8 cellular contexts compared by ENCODE assay signal in genomic region chr15:41513282-41514227, GRCh38. TPM values are rescaled to one million over a fixed set of nuclear protein-coding genes. Genes with fewer than 3 reads are reported as not detected.
A peak's percentile ranks its signal among the peaks of the same experiment; 100 is the strongest.
DNase-seq lines count a peak whose midpoint lies in the region; ATAC-seq and TF ChIP-seq lines count a peak whose summit lies in the region.

Gene LTK (minus strand): TSS chr15:41513827. CDS start chr15:41513709, 118 bp downstream.

- no peaks in the 10 kb centered on the region for H3K9me3 Mint-ChIP-seq in activated CD4-positive, alpha-beta T cell treated with anti-CD3 and anti-CD28 coated beads for 36 hours (ENCODE audit: low read depth)

- no peak for TF ChIP-seq EP300 in sigmoid colon (IDR thresholded peaks at IDR 0.05)

- peaks cover 30% of the 10 kb centered on the region for H3K27me3 Mint-ChIP-seq in activated CD4-positive, alpha-beta T cell treated with anti-CD3 and anti-CD28 coated beads for 36 hours

- peak; percentile 38 for ATAC-seq in activated CD4-positive, alpha-beta T cell treated with anti-CD3 and anti-CD28 coated beads for 36 hours
- ATAC-seq in heart right ventricle (peak; percentile 30 to 65 (median 34)), GM18867 (IDR thresholded peaks at IDR 0.05; ENCODE audit: unreplicated experiment) (no peak)

- no peaks in the 10 kb centered on the region for H3K27me3 ChIP-seq in WERI-Rb-1 (ENCODE audit: insufficient read depth, low read depth, severe bottlenecking)
- peaks cover 16 to 49% (median 32%) of the 10 kb centered on the region in 7 donors for H3K27me3 ChIP-seq in heart right ventricle
- peaks cover 28 to 44% (median 35%) of the 10 kb centered on the region in 3 donors for H3K27me3 ChIP-seq in sigmoid colon

- H3K4me3 ChIP-seq in WERI-Rb-1 (ENCODE audit: low read depth, low read length) (peak within 1 kb of the TSS; percentile 86), heart right ventricle (peak within 1 kb of the TSS; percentile 19 to 51 (median 44)), sigmoid colon (peak within 1 kb of the TSS in 3 of 4 donors; percentile 27 to 36 (median 35))

- TF ChIP-seq POLR2A in sigmoid colon (IDR thresholded peaks at IDR 0.05): no peak

- H3K36me3 ChIP-seq in WERI-Rb-1: peaks cover 3% of the 10 kb centered on the region; the same call in 1 of the 2 replicates
- peaks cover 0 to 16% (median 0%) of the 10 kb centered on the region in 9 donors for H3K36me3 ChIP-seq in heart right ventricle
- peaks cover 0 to 9% (median 4%) of the 10 kb centered on the region in 4 donors for H3K36me3 ChIP-seq in sigmoid colon

- POLR2A ChIA-PET in activated CD4-positive, alpha-beta T cell treated with anti-CD3 and anti-CD28 coated beads for 36 hours (lab: Charles Lee): interaction anchor here (0.5 kb wide), 1 partner anchor 87 kb away, joined by 6 read pairs; no protein-coding TSS in a partner anchor

- H3K9me3 ChIP-seq in WERI-Rb-1 (ENCODE audit: severe bottlenecking): no peaks in the 10 kb centered on the region
- no peaks in the 10 kb centered on the region for H3K9me3 ChIP-seq in heart right ventricle
- no peaks in the 10 kb centered on the region for H3K9me3 ChIP-seq in sigmoid colon

- H3K4me1 Mint-ChIP-seq in activated CD4-positive, alpha-beta T cell treated with anti-CD3 and anti-CD28 coated beads for 36 hours: peaks cover 22% of the 10 kb centered on the region

- peaks cover 8 to 29% (median 27%) of the 10 kb centered on the region in 9 donors for H3K4me1 ChIP-seq in heart right ventricle
- peaks cover 0 to 28% (median 27%) of the 10 kb centered on the region in 4 donors for H3K4me1 ChIP-seq in sigmoid colon

- CTCF ChIA-PET in activated CD4-positive, alpha-beta T cell treated with anti-CD3 and anti-CD28 coated beads for 36 hours (lab: Charles Lee): interaction anchor here (1.6 kb wide), 1 partner anchor 48 kb away, joined by 17 read pairs; no protein-coding TSS in a partner anchor

- no peak for TF ChIP-seq CTCF in WERI-Rb-1 (IDR thresholded peaks at IDR 0.05; ENCODE audit: low read depth, low read length)
- TF ChIP-seq CTCF in heart right ventricle (IDR thresholded peaks at IDR 0.05): no peak
- TF ChIP-seq CTCF in sigmoid colon (IDR thresholded peaks at IDR 0.05): no peak

- 6 to 7% methylated on average over 46 of the region's 46 CpGs for WGBS in heart right ventricle, 2 donors
- 5 to 7% methylated on average over 46 of the region's 46 CpGs for WGBS in sigmoid colon, 2 donors

- DNase-seq in activated CD4-positive, alpha-beta T cell treated with anti-CD3 and anti-CD28 coated beads for 36 hours: no peak
- DNase-seq in activated CD4-positive, alpha-beta T cell treated with anti-CD3 and anti-CD28 coated beads for 48 hours: no peak
- DNase-seq in WERI-Rb-1 (peak; percentile 91), heart right ventricle (no peak), sigmoid colon (no peak), NCI-H1417 treated with DMSO at 0.1 percent for 48 hours (lab: John Stamatoyannopoulos, UW) (no peak), NCI-H1694 (lab: John Stamatoyannopoulos, UW) (no peak)

- H3K36me3 Mint-ChIP-seq in activated CD4-positive, alpha-beta T cell treated with anti-CD3 and anti-CD28 coated beads for 36 hours (ENCODE audit: low read depth): peaks cover 6% of the 10 kb centered on the region

- no peak within 1 kb of the TSS for H3K27ac Mint-ChIP-seq in activated CD4-positive, alpha-beta T cell treated with anti-CD3 and anti-CD28 coated beads for 36 hours

- H3K4me3 Mint-ChIP-seq in activated CD4-positive, alpha-beta T cell treated with anti-CD3 and anti-CD28 coated beads for 36 hours: peak within 1 kb of the TSS; percentile 52

- intact Hi-C loops in activated CD4-positive, alpha-beta T cell treated with anti-CD3 and anti-CD28 coated beads for 36 hours (cut with DNase I, micrococcal nuclease): loop anchor here in 1 of 2 experiments (2.0 kb wide), 1 partner anchor 45 kb away; the partner anchor contains the start of gene TYRO3
- intact Hi-C loops in heart right ventricle (cut with DNase I) (no loop called here), sigmoid colon (cut with DNase I) (no loop called here)

- H3K27ac ChIP-seq in WERI-Rb-1 (peak within 1 kb of the TSS; percentile 30; the same call in 1 of the 2 replicates), heart right ventricle (no peak within 1 kb of the TSS), sigmoid colon (no peak within 1 kb of the TSS)

RNA-seq across cellular contexts. Expression of gene LTK, which starts in this region (rescaled TPM):
- total RNA-seq in activated CD4-positive, alpha-beta T cell treated with anti-CD3 and anti-CD28 coated beads for 36 hours: under 1 TPM in 1 of 2 experiments, not detected in 1; 0.11 TPM
- total RNA-seq in heart right ventricle (1 to 10 TPM in 2 of 10 donors, under 1 TPM in 8; 0.11 to 1.6 (median 0.49) TPM), sigmoid colon (1 to 10 TPM in 3 of 4 donors, not detected in 1; 1.6 to 2.5 (median 1.8) TPM)
- polyA plus RNA-seq in heart right ventricle (under 1 TPM; 0.28 to 0.95 TPM), sigmoid colon (1 to 10 TPM; 4.1 to 4.8 (median 4.6) TPM)

Comparison
In these comparisons a context has a peak if more than half of its experiments do, and no peak if none do; other contexts are left out.
1. Peak in ATAC-seq in activated CD4-positive, alpha-beta T cell treated with anti-CD3 and anti-CD28 coated beads for 36 hours; RNA of the gene not detected or under 1 TPM.
2. H3K4me3 ChIP-seq: peak in every context shown above with its lines; median percentile 86 in WERI-Rb-1; 44 in heart right ventricle; 35 in sigmoid colon.